In genomic region chr17:76083536-76083935, GRCh38 we compare ENCODE assay signal across 2 cellular contexts.
A peak's percentile ranks its signal among the peaks of the same experiment; 100 is the strongest.
TF ChIP-seq lines count a peak whose summit lies in the region.

No MANE protein-coding gene starts in this region.

TF ChIP-seq in HepG2, 621 proteins besides CTCF, POLR2A, EP300 and RAD21:
- TF ChIP-seq ZNF850 (CRISPR knock-in tag; conservative IDR thresholded peaks at IDR 0.05) (no peak), ISX (CRISPR knock-in tag; conservative IDR thresholded peaks at IDR 0.05) (no peak), THAP11 (CRISPR knock-in tag; IDR thresholded peaks at IDR 0.05) (no peak)
- TF ChIP-seq, protein P1, sequence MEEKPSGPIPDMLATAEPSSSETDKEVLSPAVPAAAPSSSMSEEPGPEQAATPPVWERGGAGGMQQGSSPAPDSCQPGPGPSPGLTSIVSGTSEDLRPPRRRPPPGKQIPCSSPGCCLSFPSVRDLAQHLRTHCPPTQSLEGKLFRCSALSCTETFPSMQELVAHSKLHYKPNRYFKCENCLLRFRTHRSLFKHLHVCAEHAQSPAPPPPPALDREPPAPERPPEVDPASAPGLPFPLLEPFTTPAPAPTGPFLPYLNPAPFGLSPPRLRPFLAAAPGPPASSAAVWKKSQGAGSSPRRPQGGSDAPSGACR (CRISPR knock-in tag; IDR thresholded peaks at IDR 0.05), result no peak

TF ChIP-seq in HEK293, 187 proteins besides CTCF, POLR2A, EP300 and RAD21:
- TF ChIP-seq ZSCAN23 (tag by site-specific recombination; IDR thresholded peaks at IDR 0.05), result no peak
- TF ChIP-seq ZBTB17 (tag by site-specific recombination; IDR thresholded peaks at IDR 0.05), result peak; percentile 79
- TF ChIP-seq KLF10 (tag by site-specific recombination; IDR thresholded peaks at IDR 0.05), result no peak
- no peak for TF ChIP-seq PRDM1 (tag by site-specific recombination; IDR thresholded peaks at IDR 0.05)
- peak; percentile 97 for TF ChIP-seq KLF1 (tag by site-specific recombination; IDR thresholded peaks at IDR 0.05)
- no peak for TF ChIP-seq ZNF19 (tag by site-specific recombination; IDR thresholded peaks at IDR 0.05; ENCODE audit: low read depth)
- TF ChIP-seq, protein P2, sequence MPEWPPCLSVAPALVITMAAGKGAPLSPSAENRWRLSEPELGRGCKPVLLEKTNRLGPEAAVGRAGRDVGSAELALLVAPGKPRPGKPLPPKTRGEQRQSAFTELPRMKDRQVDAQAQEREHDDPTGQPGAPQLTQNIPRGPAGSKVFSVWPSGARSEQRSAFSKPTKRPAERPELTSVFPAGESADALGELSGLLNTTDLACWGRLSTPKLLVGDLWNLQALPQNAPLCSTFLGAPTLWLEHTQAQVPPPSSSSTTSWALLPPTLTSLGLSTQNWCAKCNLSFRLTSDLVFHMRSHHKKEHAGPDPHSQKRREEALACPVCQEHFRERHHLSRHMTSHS (tag by site-specific recombination; IDR thresholded peaks at IDR 0.05), result no peak
